ENCODE assay signal across 21 cellular contexts in genomic region chr12:1328385-1328784, GRCh38.
DNase-seq lines count a peak whose midpoint lies in the region; ATAC-seq, FAIRE-seq and TF ChIP-seq lines count a peak whose summit lies in the region.
"Had no signal": no experiment of that assay in that cellular context is flagged by ENCODE, and none has a peak within 500 bp of the region (broad histone marks: within the 10 kb centered on the region; RNA-seq: fewer than 3 reads in every experiment).

No MANE protein-coding gene starts in this region.

- TF ChIP-seq EP300 in K562 (IDR thresholded peaks at IDR 0.05; ENCODE audit: low read length) = no peak

- H3K27ac ChIP-seq in K562 (ENCODE audit: extremely low read depth, low read depth, low read length) (peak overlapping the region; percentile 22; the same call in 1 of the 3 replicates), left lung (peak overlapping the region in 1 of 2 donors; percentile 45), upper lobe of right lung (no peak overlapping the region)
- H3K27ac ChIP-seq: parathyroid adenoma, vagina had no signal

- H3K4me1 ChIP-seq in K562 (replicated peaks in 1 of 2; ENCODE audit: control insufficient read depth in 2 of 2, insufficient read depth in 2 of 2, low read length in 2 of 2) = peaks cover 11 to 46% of the 10 kb centered on the region in 2 experiments
- H3K4me1 ChIP-seq in left lung = peaks cover 0 to 26% of the 10 kb centered on the region in 2 donors
- H3K4me1 ChIP-seq in upper lobe of right lung = no peaks in the 10 kb centered on the region
- H3K4me1 ChIP-seq: vagina had no signal

- CTCF ChIA-PET in K562 (lab: Yijun Ruan, JAX; ENCODE audit: low intra/inter-chr PET ratio) = no interaction called here

- H3K36me3 ChIP-seq in K562 (ENCODE audit: control insufficient read depth, insufficient read depth, low read length) = no peaks in the 10 kb centered on the region
- H3K36me3 ChIP-seq in left lung = no peaks in the 10 kb centered on the region
- no peaks in the 10 kb centered on the region for H3K36me3 ChIP-seq in upper lobe of right lung
- H3K36me3 ChIP-seq: vagina had no signal

- intact Hi-C loops in K562 (cut with micrococcal nuclease) = no loop called here
- intact Hi-C loops in left lung (cut with DNase I) = no loop called here
- intact Hi-C loops in upper lobe of right lung (cut with DNase I) = no loop called here

- DNase-seq in NOMO-1 treated with dmso at 0.1 percent for 144 hours (lab: John Stamatoyannopoulos, UW; ENCODE audit: unreplicated experiment) = peak; percentile 83
- DNase-seq in K562 (ENCODE audit: extremely low read depth in 1 of 4, low spot score in 3 of 4) = peak in 1 of 4 experiments; percentile 61
- DNase-seq in left lung = peak in 1 of 2 donors; percentile 57
- no peak for DNase-seq in upper lobe of right lung
- DNase-seq in foreskin fibroblast = no peak
- no peak for DNase-seq in kidney glomerular epithelial cell (lab: John Stamatoyannopoulos, UW)
- no peak for DNase-seq in RPMI8226
- DNase-seq: activated CD4-positive, alpha-beta T cell treated with anti-CD3 and anti-CD28 coated beads, Interleukin-2, amount 50 U/mL, for 48 hours; activated CD4-positive, CD25-positive, alpha-beta regulatory T cell; activated naive CD8-positive, alpha-beta T cell treated with anti-CD3 and anti-CD28 coated beads, Interleukin-2, amount 10 ng/mL, durations not matched to agents 7 days and 5 days; CD4-positive, alpha-beta memory T cell; DMS153; effector memory CD4-positive, alpha-beta T cell; GDM1; NCI-H1092; NCI-H1930; NCI-H226 had no signal

- H3K9me3 ChIP-seq in K562 (replicated peaks; ENCODE audit: control insufficient read depth, insufficient read depth, low read depth, low read length) = no peaks in the 10 kb centered on the region
- H3K9me3 ChIP-seq in left lung = no peaks in the 10 kb centered on the region
- no peaks in the 10 kb centered on the region for H3K9me3 ChIP-seq in upper lobe of right lung
- H3K9me3 ChIP-seq: vagina had no signal

- TF ChIP-seq POLR2A in K562 (conservative IDR thresholded peaks at IDR 0.05) = no peak

- no peaks in the 10 kb centered on the region for H4K20me1 ChIP-seq in K562 (replicated peaks; ENCODE audit: control insufficient read depth, insufficient read depth, low read length)

- in situ Hi-C loops in K562 (cut with MboI) = no loop called here

- BruUV-seq in K562 (replicated peaks; lab: Mats Ljungman, UMichigan) = no TSS peak

- peak overlapping the region in 1 of 2 experiments; percentile 29; a peak in 1 of 4 replicates for H3K9ac ChIP-seq in K562 (ENCODE audit: insufficient read depth in 1 of 2, low read depth in 2 of 2, low read length in 2 of 2)
- H3K9ac ChIP-seq: parathyroid adenoma had no signal

- TF ChIP-seq CTCF in K562 (IDR thresholded peaks at IDR 0.05 in 2 of 3, conservative IDR thresholded peaks at IDR 0.05 in 1 of 3; ENCODE audit: insufficient read depth in 2 of 3, low read depth in 1 of 3, low read length in 3 of 3) (no peak), left lung (IDR thresholded peaks at IDR 0.05) (no peak), upper lobe of right lung (IDR thresholded peaks at IDR 0.05) (no peak), foreskin fibroblast (IDR thresholded peaks at IDR 0.05; ENCODE audit: low read depth, low read length) (no peak)

- H3K9me1 ChIP-seq in K562 (ENCODE audit: control insufficient read depth, insufficient read depth, low read length) = no peaks in the 10 kb centered on the region

- peak; percentile 26 for FAIRE-seq in K562 (lab: Jason Lieb, UNC)
- FAIRE-seq: keratinocyte had no signal

- ATAC-seq in K562 (peak; percentile 48; the same call in 2 of the 3 replicates), left lung (peak; percentile 44), upper lobe of right lung (peak; percentile 73)
- ATAC-seq: HCT116 had no signal

- peak overlapping the region; percentile 31; the same call in 1 of the 2 replicates for H3K4me2 ChIP-seq in K562 (ENCODE audit: insufficient read depth, low read length)

- no peaks in the 10 kb centered on the region for H3K79me2 ChIP-seq in K562 (ENCODE audit: control insufficient read depth, insufficient read depth, low read length)
- H3K79me2 ChIP-seq: parathyroid adenoma had no signal

- H3K27me3 ChIP-seq in K562 (ENCODE audit: control insufficient read depth in 2 of 2, insufficient read depth in 2 of 2, low read length in 2 of 2) (no peaks in the 10 kb centered on the region), left lung (no peaks in the 10 kb centered on the region), upper lobe of right lung (no peaks in the 10 kb centered on the region)
- H3K27me3 ChIP-seq: vagina had no signal

- peak overlapping the region; percentile 58 for H2AFZ ChIP-seq in K562 (ENCODE audit: low read depth, low read length)
- H2AFZ ChIP-seq: parathyroid adenoma had no signal

- WGBS in K562 (ENCODE audit: insufficient coverage, low coverage, missing lambda C conversion rate) = 7% methylated on average over 4 of the region's 8 CpGs

- H3K4me3 ChIP-seq in K562 = no peak overlapping the region
- no peak overlapping the region for H3K4me3 ChIP-seq in left lung
- no peak overlapping the region for H3K4me3 ChIP-seq in upper lobe of right lung
- no peak overlapping the region for H3K4me3 ChIP-seq in foreskin fibroblast (ENCODE audit: low read depth in 1 of 2, low read length in 2 of 2)
- H3K4me3 ChIP-seq: vagina had no signal

- POLR2A ChIA-PET in K562 (lab: Yijun Ruan, JAX) = interaction anchor here (0.6 kb wide), 1 partner anchor 971 kb away, joined by 3 read pairs; no protein-coding TSS in a partner anchor

- no peak for TF ChIP-seq RAD21 in K562 (CRISPR knock-in tag; conservative IDR thresholded peaks at IDR 0.05 in 1 of 2, IDR thresholded peaks at IDR 0.05 in 1 of 2)

TF ChIP-seq in K562, 482 proteins besides CTCF, POLR2A, EP300 and RAD21 (continues in another document):
- TF ChIP-seq ZNF318 (IDR thresholded peaks at IDR 0.05; ENCODE audit: borderline replicate concordance in 1 of 2, low read depth in 1 of 2) (no peak), EP400 (IDR thresholded peaks at IDR 0.05) (no peak)
- TF ChIP-seq, protein P1, sequence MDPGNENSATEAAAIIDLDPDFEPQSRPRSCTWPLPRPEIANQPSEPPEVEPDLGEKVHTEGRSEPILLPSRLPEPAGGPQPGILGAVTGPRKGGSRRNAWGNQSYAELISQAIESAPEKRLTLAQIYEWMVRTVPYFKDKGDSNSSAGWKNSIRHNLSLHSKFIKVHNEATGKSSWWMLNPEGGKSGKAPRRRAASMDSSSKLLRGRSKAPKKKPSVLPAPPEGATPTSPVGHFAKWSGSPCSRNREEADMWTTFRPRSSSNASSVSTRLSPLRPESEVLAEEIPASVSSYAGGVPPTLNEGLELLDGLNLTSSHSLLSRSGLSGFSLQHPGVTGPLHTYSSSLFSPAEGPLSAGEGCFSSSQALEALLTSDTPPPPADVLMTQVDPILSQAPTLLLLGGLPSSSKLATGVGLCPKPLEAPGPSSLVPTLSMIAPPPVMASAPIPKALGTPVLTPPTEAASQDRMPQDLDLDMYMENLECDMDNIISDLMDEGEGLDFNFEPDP (CRISPR knock-in tag; IDR thresholded peaks at IDR 0.05) = no peak
